13 cellular contexts compared by ENCODE assay signal in the genomic region with DNA sequence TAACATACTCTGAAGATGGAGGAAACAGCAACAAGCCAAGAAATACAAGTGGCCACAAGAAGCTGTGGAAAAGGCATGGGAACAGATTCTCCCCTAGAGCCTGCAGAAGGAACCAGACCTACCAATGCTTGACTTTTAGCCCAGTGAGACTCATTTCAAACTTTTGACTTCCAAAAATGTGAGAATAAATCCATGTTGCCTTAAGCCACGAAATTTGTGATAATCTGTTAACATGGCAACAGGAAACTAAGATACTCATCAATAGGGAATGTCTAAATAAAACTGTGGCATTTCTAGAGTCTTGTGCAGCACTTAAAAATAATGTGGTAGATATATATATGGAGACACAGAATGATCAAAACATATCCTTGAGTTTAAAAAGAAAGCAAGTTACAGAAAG.
"Had no signal": no experiment of that assay in that cellular context is flagged by ENCODE, and none has a peak within 500 bp of the region (broad histone marks: within the 10 kb centered on the region; RNA-seq: fewer than 3 reads in every experiment).

No MANE protein-coding gene starts in this region.

- H3K27ac ChIP-seq: psoas muscle, right lobe of liver, stomach, testis, upper lobe of right lung had no signal

- H3K4me1 ChIP-seq: right lobe of liver, testis, upper lobe of right lung had no signal

- DNase-seq: activated CD4-positive, alpha-beta T cell treated with anti-CD3 and anti-CD28 coated beads, Interleukin-2, amount 50 U/mL, for 48 hours; activated naive CD4-positive, alpha-beta T cell treated with anti-CD3 and anti-CD28 coated beads, Interleukin-2, amount 50 U/mL, for 16 hours; foreskin melanocyte; psoas muscle; right lobe of liver; stomach; testis; upper lobe of right lung had no signal

- FAIRE-seq: astrocyte, bronchial epithelial cell, endometrium had no signal

- H3K4me3 ChIP-seq: psoas muscle, right lobe of liver, stomach, testis, upper lobe of right lung had no signal

- H3K27me3 ChIP-seq: right lobe of liver, stomach, testis, upper lobe of right lung had no signal

- H3K36me3 ChIP-seq: upper lobe of right lung had no signal

- H3K9me3 ChIP-seq: psoas muscle, right lobe of liver, stomach, testis, upper lobe of right lung had no signal

- H3K27ac Mint-ChIP-seq: mesothelial cell of epicardium had no signal

- ATAC-seq: esophagus mucosa, psoas muscle, right lobe of liver, upper lobe of right lung had no signal

- H3K4me3 Mint-ChIP-seq: mesothelial cell of epicardium had no signal
